ENCODE assay signal across 1 cellular context in the genomic region with DNA sequence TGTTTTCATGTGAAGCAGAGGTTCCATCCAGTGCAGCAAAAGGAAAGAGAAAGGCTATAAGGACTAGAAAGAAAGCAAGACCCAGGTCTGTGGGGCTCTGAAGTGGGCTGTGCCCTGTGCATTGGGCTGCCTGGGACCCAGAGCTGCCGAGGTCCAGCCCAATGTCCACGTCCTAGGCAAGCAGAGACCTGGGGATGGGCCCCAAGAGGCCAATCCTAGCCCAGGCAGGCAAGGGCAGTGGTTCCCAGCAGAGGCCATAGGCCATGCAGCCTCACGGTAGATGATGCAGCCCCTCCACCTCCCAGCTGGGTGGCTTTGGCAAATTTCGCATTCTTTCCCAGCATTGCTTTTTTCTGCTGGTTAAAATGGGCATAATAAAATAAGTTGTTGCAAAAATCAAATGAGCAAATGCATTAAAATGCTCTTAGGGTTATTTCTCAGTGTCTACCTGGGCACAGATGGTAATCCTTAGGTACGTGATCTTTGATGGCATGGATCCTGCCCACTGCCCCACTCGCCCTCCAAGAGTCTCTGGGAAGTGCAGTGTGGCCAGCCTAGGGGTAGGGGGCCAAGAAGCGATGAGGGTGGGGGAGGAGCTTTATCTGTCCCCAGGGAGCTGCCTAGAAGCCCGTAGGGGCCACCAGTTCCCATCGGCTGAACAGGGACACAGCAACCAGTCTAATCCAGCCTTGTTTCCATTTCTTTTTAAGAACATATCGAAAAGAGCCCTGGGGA.
TF ChIP-seq lines count a peak whose summit lies in the region.

No MANE protein-coding gene starts in this region.

TF ChIP-seq in GM12878, 131 proteins besides CTCF, POLR2A, EP300 and RAD21:
- no peak for TF ChIP-seq CBFB (IDR thresholded peaks at IDR 0.05; ENCODE audit: low read depth)
- TF ChIP-seq POLR2AphosphoS2 (IDR thresholded peaks at IDR 0.05; ENCODE audit: low read depth, low read length) = no peak
- TF ChIP-seq POLR2AphosphoS5 (IDR thresholded peaks at IDR 0.05; ENCODE audit: low read length) = no peak
- no peak for TF ChIP-seq EED (IDR thresholded peaks at IDR 0.05; ENCODE audit: low read depth)
- TF ChIP-seq MEF2B (IDR thresholded peaks at IDR 0.05; ENCODE audit: partially characterized antibody, poor library complexity, severe bottlenecking) = peak; percentile 22
- TF ChIP-seq SP1 (IDR thresholded peaks at IDR 0.05; ENCODE audit: low read depth, low read length) = no peak
